8 cellular contexts compared by ENCODE assay signal in the genomic region with DNA sequence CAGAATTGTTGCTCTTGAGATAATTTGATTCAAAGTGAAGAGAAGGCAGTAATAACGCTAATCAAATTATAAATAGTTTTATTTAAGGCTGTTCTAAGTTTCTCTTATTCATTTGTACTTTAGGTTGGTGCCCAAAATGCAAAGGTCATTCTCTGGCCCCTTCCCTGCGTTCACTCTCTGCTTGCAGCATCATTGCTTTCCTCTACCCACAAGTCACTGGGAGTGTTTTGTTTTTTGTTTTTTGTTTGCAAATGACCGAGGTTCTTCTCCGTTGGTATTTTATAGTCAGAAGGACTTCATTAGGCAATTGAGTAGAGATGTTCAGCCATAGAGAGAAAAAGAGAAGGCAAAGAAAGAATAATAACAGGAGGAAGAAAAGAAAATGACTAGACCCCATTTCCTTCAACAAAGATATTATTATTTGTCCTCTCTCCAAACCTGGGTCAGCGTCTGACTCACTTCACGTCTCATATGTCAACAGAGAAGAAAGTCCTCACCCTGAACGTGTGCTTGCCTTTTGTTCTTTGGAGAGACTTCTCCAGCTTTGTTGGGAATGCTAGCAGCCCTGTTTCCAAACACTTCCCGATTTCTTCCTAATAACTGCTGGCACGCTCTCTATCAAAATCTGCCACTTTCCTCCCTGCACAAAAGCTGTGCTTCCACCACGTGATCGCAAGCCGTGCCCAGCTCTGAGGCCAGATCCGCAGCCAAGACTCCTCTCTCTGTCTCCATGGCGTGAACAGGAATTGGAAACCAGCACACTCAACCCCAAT.
A peak's percentile ranks its signal among the peaks of the same experiment; 100 is the strongest.
DNase-seq lines count a peak whose midpoint lies in the region; ATAC-seq and TF ChIP-seq lines count a peak whose summit lies in the region.

No MANE protein-coding gene starts in this region.

- H3K4me3 ChIP-seq in HEK293 (ENCODE audit: low read depth, low read length) (no peak overlapping the region), iPS-18c (ENCODE audit: insufficient read depth, low read depth, low read length) (peak overlapping the region; percentile 20; the same call in 1 of the 2 replicates)
- no peak overlapping the region for H3K4me3 ChIP-seq in CD8-positive, alpha-beta memory T cell (ENCODE audit: low read length)

- peaks cover 21% of the 10 kb centered on the region for H3K36me3 Mint-ChIP-seq in stimulated activated memory B cell treated with anti-CD40 and anti-IgM and Interleukin-4, amounts not matched to agents 10 μg/mL and 1 μg/mL and 100 μg/mL, for 72 hours
- no peaks in the 10 kb centered on the region for H3K36me3 Mint-ChIP-seq in CD8-positive, alpha-beta memory T cell

- H3K9me3 ChIP-seq in HEK293 (ENCODE audit: control insufficient read depth, insufficient read depth, low read depth, low read length) (no peaks in the 10 kb centered on the region), iPS-18c (ENCODE audit: control insufficient read depth, insufficient read depth, low read length) (no peaks in the 10 kb centered on the region)
- H3K9me3 ChIP-seq in CD8-positive, alpha-beta memory T cell (ENCODE audit: low read length): no peaks in the 10 kb centered on the region

- H3K27ac Mint-ChIP-seq in stimulated activated memory B cell treated with anti-CD40 and anti-IgM and Interleukin-4, amounts not matched to agents 10 μg/mL and 1 μg/mL and 100 μg/mL, for 72 hours: peak overlapping the region; percentile 9
- no peak overlapping the region for H3K27ac Mint-ChIP-seq in CD8-positive, alpha-beta memory T cell

- ATAC-seq in stimulated activated memory B cell treated with anti-CD40 and anti-IgM and Interleukin-4, amounts not matched to agents 10 μg/mL and 1 μg/mL and 100 μg/mL, for 72 hours: no peak

- H3K27me3 ChIP-seq in CD8-positive, alpha-beta memory T cell (ENCODE audit: insufficient read depth, low read length, poor library complexity, severe bottlenecking): no peaks in the 10 kb centered on the region

- no peak for TF ChIP-seq CTCF in HEK293 (tag by site-specific recombination; IDR thresholded peaks at IDR 0.05)

- H3K4me1 Mint-ChIP-seq in stimulated activated memory B cell treated with anti-CD40 and anti-IgM and Interleukin-4, amounts not matched to agents 10 μg/mL and 1 μg/mL and 100 μg/mL, for 72 hours: peaks cover 54% of the 10 kb centered on the region
- no peaks in the 10 kb centered on the region for H3K4me1 Mint-ChIP-seq in CD8-positive, alpha-beta memory T cell

- peak overlapping the region; percentile 65; the same call in 1 of the 2 replicates for H3K27ac ChIP-seq in HEK293 (ENCODE audit: extremely low read depth, low read depth, low read length)
- H3K27ac ChIP-seq in CD8-positive, alpha-beta memory T cell (ENCODE audit: low read depth, low read length): no peak overlapping the region

- H3K9me3 Mint-ChIP-seq in stimulated activated memory B cell treated with anti-CD40 and anti-IgM and Interleukin-4, amounts not matched to agents 10 μg/mL and 1 μg/mL and 100 μg/mL, for 72 hours: no peaks in the 10 kb centered on the region
- no peaks in the 10 kb centered on the region for H3K9me3 Mint-ChIP-seq in CD8-positive, alpha-beta memory T cell

- peaks cover 34% of the 10 kb centered on the region for H3K4me1 ChIP-seq in HEK293 (ENCODE audit: control insufficient read depth, insufficient read depth, low read length)
- no peaks in the 10 kb centered on the region for H3K4me1 ChIP-seq in CD8-positive, alpha-beta memory T cell (ENCODE audit: insufficient read depth, low read length)

- no peaks in the 10 kb centered on the region for H3K36me3 ChIP-seq in HEK293 (ENCODE audit: control insufficient read depth in 2 of 2, insufficient read depth in 1 of 2, low read length in 2 of 2)
- no peaks in the 10 kb centered on the region for H3K36me3 ChIP-seq in CD8-positive, alpha-beta memory T cell (ENCODE audit: insufficient read depth, low read length)

- H3K27me3 Mint-ChIP-seq in stimulated activated memory B cell treated with anti-CD40 and anti-IgM and Interleukin-4, amounts not matched to agents 10 μg/mL and 1 μg/mL and 100 μg/mL, for 72 hours: no peaks in the 10 kb centered on the region
- H3K27me3 Mint-ChIP-seq in CD8-positive, alpha-beta memory T cell: peaks cover 3 to 7% of the 10 kb centered on the region in 2 donors

- peak in 49 of 56 donors; percentile 1 to 76 (median 33) for DNase-seq in amygdala (lab: John Stamatoyannopoulos, UW)
- DNase-seq in SHP77 (lab: John Stamatoyannopoulos, UW): no peak
- DNase-seq in SW 1271 (lab: John Stamatoyannopoulos, UW): no peak
- DNase-seq in CD8-positive, alpha-beta memory T cell: no peak
- DNase-seq in activated CD4-positive, alpha-beta T cell treated with anti-CD3 and anti-CD28 coated beads for 1 hour: no peak

- POLR2A ChIA-PET in HEK293 (lab: Yijun Ruan, JAX): interaction anchor here (0.7 kb wide), 1 partner anchor 321 kb away, joined by 4 read pairs; no protein-coding TSS in a partner anchor
- POLR2A ChIA-PET in CD8-positive, alpha-beta memory T cell (lab: Charles Lee): no interaction called here

- H3K4me3 Mint-ChIP-seq in stimulated activated memory B cell treated with anti-CD40 and anti-IgM and Interleukin-4, amounts not matched to agents 10 μg/mL and 1 μg/mL and 100 μg/mL, for 72 hours: no peak overlapping the region
- no peak overlapping the region for H3K4me3 Mint-ChIP-seq in CD8-positive, alpha-beta memory T cell

- CTCF ChIA-PET in HEK293 (lab: Yijun Ruan, JAX): interaction anchor here (0.7 kb wide), 1 partner anchor 38 kb away, joined by 3 read pairs; no protein-coding TSS in a partner anchor
- CTCF ChIA-PET in CD8-positive, alpha-beta memory T cell (lab: Charles Lee): no interaction called here

TF ChIP-seq in HEK293, 187 proteins besides CTCF, POLR2A, EP300 and RAD21 (continues in another document):
- TF ChIP-seq ZNF600 (tag by site-specific recombination; IDR thresholded peaks at IDR 0.05) (peak; percentile 81), REPIN1 (tag by site-specific recombination; IDR thresholded peaks at IDR 0.05; ENCODE audit: low read depth) (0 out of 2 replicates have a peak, but pooled peaks have one; percentile 33), PRDM1 (tag by site-specific recombination; IDR thresholded peaks at IDR 0.05) (peak; percentile 78; the same call in 1 of the 2 replicates), ZNF157 (tag by site-specific recombination; IDR thresholded peaks at IDR 0.05) (no peak), ZNF223 (tag by site-specific recombination; IDR thresholded peaks at IDR 0.05) (no peak), ZNF335 (tag by site-specific recombination; conservative IDR thresholded peaks at IDR 0.05) (peak; percentile 32; the same call in 1 of the 2 replicates), ZNF324 (tag by site-specific recombination; IDR thresholded peaks at IDR 0.05) (peak; percentile 30; the same call in 1 of the 2 replicates), ZNF501 (tag by site-specific recombination; IDR thresholded peaks at IDR 0.05) (peak; percentile 14; the same call in 1 of the 2 replicates), ZNF561 (tag by site-specific recombination; IDR thresholded peaks at IDR 0.05; ENCODE audit: borderline replicate concordance) (peak; percentile 74), ZBTB17 (tag by site-specific recombination; IDR thresholded peaks at IDR 0.05) (peak; percentile 67)
- TF ChIP-seq, protein P1, sequence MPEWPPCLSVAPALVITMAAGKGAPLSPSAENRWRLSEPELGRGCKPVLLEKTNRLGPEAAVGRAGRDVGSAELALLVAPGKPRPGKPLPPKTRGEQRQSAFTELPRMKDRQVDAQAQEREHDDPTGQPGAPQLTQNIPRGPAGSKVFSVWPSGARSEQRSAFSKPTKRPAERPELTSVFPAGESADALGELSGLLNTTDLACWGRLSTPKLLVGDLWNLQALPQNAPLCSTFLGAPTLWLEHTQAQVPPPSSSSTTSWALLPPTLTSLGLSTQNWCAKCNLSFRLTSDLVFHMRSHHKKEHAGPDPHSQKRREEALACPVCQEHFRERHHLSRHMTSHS (tag by site-specific recombination; IDR thresholded peaks at IDR 0.05): no peak
- TF ChIP-seq, protein P2, sequence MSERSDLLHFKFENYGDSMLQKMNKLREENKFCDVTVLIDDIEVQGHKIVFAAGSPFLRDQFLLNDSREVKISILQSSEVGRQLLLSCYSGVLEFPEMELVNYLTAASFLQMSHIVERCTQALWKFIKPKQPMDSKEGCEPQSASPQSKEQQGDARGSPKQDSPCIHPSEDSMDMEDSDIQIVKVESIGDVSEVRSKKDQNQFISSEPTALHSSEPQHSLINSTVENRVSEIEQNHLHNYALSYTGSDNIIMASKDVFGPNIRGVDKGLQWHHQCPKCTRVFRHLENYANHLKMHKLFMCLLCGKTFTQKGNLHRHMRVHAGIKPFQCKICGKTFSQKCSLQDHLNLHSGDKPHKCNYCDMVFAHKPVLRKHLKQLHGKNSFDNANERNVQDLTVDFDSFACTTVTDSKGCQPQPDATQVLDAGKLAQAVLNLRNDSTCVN (tag by site-specific recombination; optimal IDR thresholded peaks at IDR 0.05): peak; percentile 18
- TF ChIP-seq, protein P3, sequence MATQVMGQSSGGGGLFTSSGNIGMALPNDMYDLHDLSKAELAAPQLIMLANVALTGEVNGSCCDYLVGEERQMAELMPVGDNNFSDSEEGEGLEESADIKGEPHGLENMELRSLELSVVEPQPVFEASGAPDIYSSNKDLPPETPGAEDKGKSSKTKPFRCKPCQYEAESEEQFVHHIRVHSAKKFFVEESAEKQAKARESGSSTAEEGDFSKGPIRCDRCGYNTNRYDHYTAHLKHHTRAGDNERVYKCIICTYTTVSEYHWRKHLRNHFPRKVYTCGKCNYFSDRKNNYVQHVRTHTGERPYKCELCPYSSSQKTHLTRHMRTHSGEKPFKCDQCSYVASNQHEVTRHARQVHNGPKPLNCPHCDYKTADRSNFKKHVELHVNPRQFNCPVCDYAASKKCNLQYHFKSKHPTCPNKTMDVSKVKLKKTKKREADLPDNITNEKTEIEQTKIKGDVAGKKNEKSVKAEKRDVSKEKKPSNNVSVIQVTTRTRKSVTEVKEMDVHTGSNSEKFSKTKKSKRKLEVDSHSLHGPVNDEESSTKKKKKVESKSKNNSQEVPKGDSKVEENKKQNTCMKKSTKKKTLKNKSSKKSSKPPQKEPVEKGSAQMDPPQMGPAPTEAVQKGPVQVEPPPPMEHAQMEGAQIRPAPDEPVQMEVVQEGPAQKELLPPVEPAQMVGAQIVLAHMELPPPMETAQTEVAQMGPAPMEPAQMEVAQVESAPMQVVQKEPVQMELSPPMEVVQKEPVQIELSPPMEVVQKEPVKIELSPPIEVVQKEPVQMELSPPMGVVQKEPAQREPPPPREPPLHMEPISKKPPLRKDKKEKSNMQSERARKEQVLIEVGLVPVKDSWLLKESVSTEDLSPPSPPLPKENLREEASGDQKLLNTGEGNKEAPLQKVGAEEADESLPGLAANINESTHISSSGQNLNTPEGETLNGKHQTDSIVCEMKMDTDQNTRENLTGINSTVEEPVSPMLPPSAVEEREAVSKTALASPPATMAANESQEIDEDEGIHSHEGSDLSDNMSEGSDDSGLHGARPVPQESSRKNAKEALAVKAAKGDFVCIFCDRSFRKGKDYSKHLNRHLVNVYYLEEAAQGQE (tag by site-specific recombination; IDR thresholded peaks at IDR 0.05): 0 out of 2 replicates have a peak, but pooled peaks have one; percentile 18

Comparison
In these comparisons a context has a peak if more than half of its experiments do, and no peak if none do; other contexts are left out.
1. DNase-seq: peak in amygdala (49 of 56); none in SHP77 (0 of 2), SW 1271 (0 of 2), CD8-positive, alpha-beta memory T cell (0 of 5) and activated CD4-positive, alpha-beta T cell treated with anti-CD3 and anti-CD28 coated beads for 1 hour (single experiment).